11 cellular contexts compared by ENCODE assay signal in genomic region chr1:152486400-152487006, GRCh38. TPM values are rescaled to one million over a fixed set of nuclear protein-coding genes. Genes with fewer than 3 reads are reported as not detected.
DNase-seq lines count a peak whose midpoint lies in the region; ATAC-seq and TF ChIP-seq lines count a peak whose summit lies in the region.
"Had no signal": no experiment of that assay in that cellular context is flagged by ENCODE, and none has a peak within 500 bp of the region (broad histone marks: within the 10 kb centered on the region; RNA-seq: fewer than 3 reads in every experiment).

No MANE protein-coding gene starts in this region.

- H3K27ac ChIP-seq in HCT116 (ENCODE audit: low read depth, low read length) (no peak overlapping the region), VCaP (no peak overlapping the region), lower lobe of right lung (no peak overlapping the region)

- POLR2A ChIA-PET in HCT116 (lab: Charles Lee), result no interaction called here

- peak; percentile 38 to 74 (median 73); a peak in 5 of 6 replicates for TF ChIP-seq CTCF in HCT116 (IDR thresholded peaks at IDR 0.05 in 2 of 3, conservative IDR thresholded peaks at IDR 0.05 in 1 of 3; ENCODE audit: borderline replicate concordance in 1 of 3, insufficient read depth in 1 of 3, low read depth in 2 of 3, low read length in 2 of 3)
- peak; percentile 55 for TF ChIP-seq CTCF in VCaP (conservative IDR thresholded peaks at IDR 0.05)
- peak; percentile 30 for TF ChIP-seq CTCF in lower lobe of right lung (IDR thresholded peaks at IDR 0.05)

- H3K36me3 ChIP-seq in HCT116 (ENCODE audit: control insufficient read depth in 1 of 2, insufficient read depth in 2 of 2, low read length in 2 of 2), result no peaks in the 10 kb centered on the region
- no peaks in the 10 kb centered on the region for H3K36me3 ChIP-seq in lower lobe of right lung

- intact Hi-C loops in HCT116 (cut with micrococcal nuclease) (loop anchor here (10.0 kb wide), 1 partner anchor 138 kb away; the partner anchor contains the start of gene LCE3A), lower lobe of right lung (cut with DNase I) (no loop called here)

- H3K27me3 ChIP-seq in HCT116 (ENCODE audit: insufficient read depth, low read length), result no peaks in the 10 kb centered on the region
- H3K27me3 ChIP-seq in lower lobe of right lung (ENCODE audit: low read depth), result no peaks in the 10 kb centered on the region

- RAD21 ChIA-PET in HCT116 (lab: Charles Lee; ENCODE audit: low non-redundant PET in 1 of 2, low total read pairs in 2 of 2, uncharacterized antibody in 2 of 2, unreplicated experiment in 2 of 2), result no interaction called here

- H3K79me2 ChIP-seq in HCT116 (ENCODE audit: insufficient read depth, low read length), result no peaks in the 10 kb centered on the region

- no peak overlapping the region for H2AFZ ChIP-seq in HCT116 (ENCODE audit: low read depth, low read length, poor library complexity, severe bottlenecking)

- H3K4me3 ChIP-seq in HCT116 (replicated peaks in 1 of 2; ENCODE audit: low read depth in 1 of 2, low read length in 2 of 2) (no peak overlapping the region), lower lobe of right lung (no peak overlapping the region)

- no peaks in the 10 kb centered on the region for H3K9me2 ChIP-seq in HCT116 (ENCODE audit: insufficient read depth)

- H3K9me3 ChIP-seq in HCT116 (ENCODE audit: control insufficient read depth in 1 of 2, insufficient read depth in 1 of 2, low read depth in 1 of 2, low read length in 2 of 2), result 0 out of 4 replicates have a peak, but pooled peaks cover 0 to 3% of the 10 kb centered on the region in 2 experiments
- H3K9me3 ChIP-seq in lower lobe of right lung, result no peaks in the 10 kb centered on the region

- H3K4me1 ChIP-seq in HCT116 (ENCODE audit: control insufficient read depth in 1 of 2, insufficient read depth in 2 of 2, low read length in 2 of 2) (no peaks in the 10 kb centered on the region), lower lobe of right lung (no peaks in the 10 kb centered on the region)

- DNase-seq in NCI-H82 (lab: John Stamatoyannopoulos, UW) (peak; percentile 7), NCI-H82 treated with DMSO at 0.1 percent for 48 hours (lab: John Stamatoyannopoulos, UW; ENCODE audit: unreplicated experiment) (no peak), HCT116 (ENCODE audit: low read depth, low spot score) (no peak), lower lobe of right lung (no peak), NCI-H2227 treated with DMSO at 0.1 percent for 48 hours (lab: John Stamatoyannopoulos, UW) (no peak), Ammon's horn (ENCODE audit: low spot score) (no peak)

- peak; percentile 51 for TF ChIP-seq RAD21 in HCT116 (IDR thresholded peaks at IDR 0.05; ENCODE audit: low read depth)

- no peak for TF ChIP-seq POLR2A in HCT116 (IDR thresholded peaks at IDR 0.05; ENCODE audit: borderline replicate concordance, extremely low read depth, insufficient read depth, insufficient read length)

- CTCF ChIA-PET in HCT116 (lab: Charles Lee), result interaction anchor here (1.2 to 1.6 kb wide), 3 partner anchors 16 to 48 kb away, joined by 3 to 4 read pairs (median 3); no protein-coding TSS in a partner anchor

- H3K9ac ChIP-seq in HCT116 (ENCODE audit: low read length), result no peak overlapping the region

- H4K20me1 ChIP-seq in HCT116 (ENCODE audit: insufficient read depth), result no peaks in the 10 kb centered on the region

- ATAC-seq in HCT116 (peak; percentile 81), lower lobe of right lung (peak in 1 of 2 donors; percentile 45), GM18519 (IDR thresholded peaks at IDR 0.05; ENCODE audit: low FRiP score, unreplicated experiment) (no peak)
- ATAC-seq: sciatic nerve had no signal

- H3K4me2 ChIP-seq in HCT116 (ENCODE audit: low read length), result no peak overlapping the region

- no TSS peak for BruUV-seq in HCT116 (replicated peaks; lab: Mats Ljungman, UMichigan)

TF ChIP-seq in HCT116, 20 proteins besides CTCF, POLR2A, EP300 and RAD21:
- no peak for TF ChIP-seq CBX3 (IDR thresholded peaks at IDR 0.05; ENCODE audit: low read depth)
- TF ChIP-seq ZBTB33 (IDR thresholded peaks at IDR 0.05; ENCODE audit: extremely low read depth, insufficient replicate concordance, low read length), result no peak
- TF ChIP-seq ATF3 (IDR thresholded peaks at IDR 0.05), result no peak
- no peak for TF ChIP-seq SIN3A (IDR thresholded peaks at IDR 0.05; ENCODE audit: low read depth)
- TF ChIP-seq JUND (IDR thresholded peaks at IDR 0.05), result no peak
- no peak for TF ChIP-seq YY1 (IDR thresholded peaks at IDR 0.05; ENCODE audit: extremely low read depth, insufficient replicate concordance, low read depth, low read length)
- no peak for TF ChIP-seq ZFX (IDR thresholded peaks at IDR 0.05)
- TF ChIP-seq SRF (IDR thresholded peaks at IDR 0.05; ENCODE audit: low read depth), result no peak
- no peak for TF ChIP-seq TCF7L2 (IDR thresholded peaks at IDR 0.05; ENCODE audit: borderline replicate concordance, extremely low read depth, insufficient read depth, insufficient read length)
- TF ChIP-seq MAX (IDR thresholded peaks at IDR 0.05), result no peak
- TF ChIP-seq REST (IDR thresholded peaks at IDR 0.05; ENCODE audit: low read depth), result no peak
- TF ChIP-seq ELF1 (IDR thresholded peaks at IDR 0.05; ENCODE audit: borderline replicate concordance, low read depth), result no peak
- TF ChIP-seq SP1 (IDR thresholded peaks at IDR 0.05; ENCODE audit: low read depth), result no peak
- TF ChIP-seq EZH2 (IDR thresholded peaks at IDR 0.05), result no peak
- TF ChIP-seq ZNF274 (IDR thresholded peaks at IDR 0.05; ENCODE audit: low read depth, low read length), result no peak
- no peak for TF ChIP-seq EGR1 (IDR thresholded peaks at IDR 0.05; ENCODE audit: low read depth)

RNA-seq across cellular contexts. Expression of gene LCE5A, which starts 24.1 kb away (rescaled TPM):
- total RNA-seq in HCT116 (2021; ENCODE audit: unreplicated experiment), result not detected
- polyA plus RNA-seq in HCT116 (2012), result not detected in 2 replicates
- total RNA-seq in lower lobe of right lung, result not detected
- total RNA-seq: H4, sciatic nerve had no signal
- polyA plus RNA-seq: AG04450 had no signal

RNA-seq across cellular contexts. Expression of gene CRCT1, which starts 27.8 kb away (rescaled TPM):
- not detected for total RNA-seq in HCT116 (2021; ENCODE audit: unreplicated experiment)
- not detected in 2 replicates for polyA plus RNA-seq in HCT116 (2012)
- not detected for total RNA-seq in lower lobe of right lung
- total RNA-seq: H4, sciatic nerve had no signal
- polyA plus RNA-seq: AG04450 had no signal
